In genomic region chrX:1249101-1249887, GRCh38 we compare ENCODE assay signal across 9 cellular contexts. TPM values are rescaled to one million over a fixed set of nuclear protein-coding genes. Genes with fewer than 3 reads are reported as not detected.
DNase-seq lines count a peak whose midpoint lies in the region; ATAC-seq lines count a peak whose summit lies in the region.
"Had no signal": no experiment of that assay in that cellular context is flagged by ENCODE, and none has a peak within 500 bp of the region (broad histone marks: within the 10 kb centered on the region; RNA-seq: fewer than 3 reads in every experiment).

No MANE protein-coding gene starts in this region.

- peaks cover 12% of the 10 kb centered on the region for H3K4me1 ChIP-seq in CD4-positive, CD25-positive, alpha-beta regulatory T cell (ENCODE audit: control insufficient read depth, insufficient read depth, low read length, poor library complexity, severe bottlenecking)

- ATAC-seq in CD4-positive, CD25-positive, alpha-beta regulatory T cell (ENCODE audit: low read depth in 2 of 2), result peak; percentile 81 to 84
- ATAC-seq in HG03520 (IDR thresholded peaks at IDR 0.05; ENCODE audit: unreplicated experiment), result no peak
- ATAC-seq in GM19463 (IDR thresholded peaks at IDR 0.05; ENCODE audit: unreplicated experiment), result no peak

- H3K4me3 ChIP-seq in CD4-positive, CD25-positive, alpha-beta regulatory T cell (ENCODE audit: low read depth, low read length), result peak overlapping the region; percentile 64

- peaks cover 8 to 31% (median 19%) of the 10 kb centered on the region in 4 donors for H3K4me1 Mint-ChIP-seq in CD4-positive, CD25-positive, alpha-beta regulatory T cell

- H3K36me3 ChIP-seq in CD4-positive, CD25-positive, alpha-beta regulatory T cell (ENCODE audit: control insufficient read depth, insufficient read depth, low read length), result no peaks in the 10 kb centered on the region

- peaks cover 0 to 9% (median 0%) of the 10 kb centered on the region in 7 donors for H3K9me3 Mint-ChIP-seq in CD4-positive, CD25-positive, alpha-beta regulatory T cell

- in situ Hi-C loops in KBM-7 (cut with MboI; ENCODE audit: low pct_unique_long_range_greater_than_20kb, low sequenced_read_pairs), result no loop called here

- DNase-seq in CD4-positive, CD25-positive, alpha-beta regulatory T cell, result peak in 2 of 3 donors; percentile 22 to 90
- DNase-seq in KBM-7 (peak; percentile 100), islet precursor cell (peak; percentile 98), NCI-H748 (lab: John Stamatoyannopoulos, UW; ENCODE audit: unreplicated experiment) (no peak)
- peak; percentile 8 for DNase-seq in activated naive CD8-positive, alpha-beta T cell treated with anti-CD3 and anti-CD28 coated beads, Interleukin-2, amount 50 U/mL, for 16 hours (ENCODE audit: low read depth, low spot score)
- peak; percentile 19 to 40 for DNase-seq in stimulated activated CD8-positive, alpha-beta memory T cell treated with anti-CD3 and anti-CD28 coated beads, Interleukin-7, amount 100 ng/mL, for 4 hours (ENCODE audit: low read depth in 2 of 2)

- no peaks in the 10 kb centered on the region for H3K9me3 ChIP-seq in CD4-positive, CD25-positive, alpha-beta regulatory T cell (ENCODE audit: control insufficient read depth in 2 of 2, low read length in 2 of 2)

- H3K4me3 Mint-ChIP-seq in CD4-positive, CD25-positive, alpha-beta regulatory T cell, result peak overlapping the region; percentile 50 to 79 (median 66)

- H3K36me3 Mint-ChIP-seq in CD4-positive, CD25-positive, alpha-beta regulatory T cell, result no peaks in the 10 kb centered on the region

- peak overlapping the region; percentile 54 to 92 (median 83) for H3K27ac Mint-ChIP-seq in CD4-positive, CD25-positive, alpha-beta regulatory T cell

- peaks cover 4% of the 10 kb centered on the region for H3K27me3 Mint-ChIP-seq in CD4-positive, CD25-positive, alpha-beta regulatory T cell

- peak overlapping the region; percentile 36 for H3K27ac ChIP-seq in CD4-positive, CD25-positive, alpha-beta regulatory T cell (ENCODE audit: insufficient read depth, low read length, poor library complexity, severe bottlenecking)

- H3K27me3 ChIP-seq in CD4-positive, CD25-positive, alpha-beta regulatory T cell (ENCODE audit: control insufficient read depth, insufficient read depth, low read length), result no peaks in the 10 kb centered on the region

RNA-seq across cellular contexts. Expression of gene CSF2RA, which starts 19.3 kb away (rescaled TPM):
- total RNA-seq in CD4-positive, CD25-positive, alpha-beta regulatory T cell, result not detected
- not detected for polyA plus RNA-seq in CD4-positive, CD25-positive, alpha-beta regulatory T cell
- total RNA-seq: dermis microvascular lymphatic vessel endothelial cell had no signal

RNA-seq across cellular contexts. Expression of gene CRLF2, which starts 36.8 kb away (rescaled TPM):
- 1.2 TPM for total RNA-seq in CD4-positive, CD25-positive, alpha-beta regulatory T cell
- 1 to 10 TPM in 1 of 4 donors, not detected in 3; 1.4 TPM for polyA plus RNA-seq in CD4-positive, CD25-positive, alpha-beta regulatory T cell

Comparison
In these comparisons a context has a peak if more than half of its experiments do, and no peak if none do; other contexts are left out.
1. ATAC-seq: peak in CD4-positive, CD25-positive, alpha-beta regulatory T cell (2 of 2); none in HG03520 (single experiment) and GM19463 (single experiment).